ENCODE assay signal across 16 cellular contexts in the genomic region with DNA sequence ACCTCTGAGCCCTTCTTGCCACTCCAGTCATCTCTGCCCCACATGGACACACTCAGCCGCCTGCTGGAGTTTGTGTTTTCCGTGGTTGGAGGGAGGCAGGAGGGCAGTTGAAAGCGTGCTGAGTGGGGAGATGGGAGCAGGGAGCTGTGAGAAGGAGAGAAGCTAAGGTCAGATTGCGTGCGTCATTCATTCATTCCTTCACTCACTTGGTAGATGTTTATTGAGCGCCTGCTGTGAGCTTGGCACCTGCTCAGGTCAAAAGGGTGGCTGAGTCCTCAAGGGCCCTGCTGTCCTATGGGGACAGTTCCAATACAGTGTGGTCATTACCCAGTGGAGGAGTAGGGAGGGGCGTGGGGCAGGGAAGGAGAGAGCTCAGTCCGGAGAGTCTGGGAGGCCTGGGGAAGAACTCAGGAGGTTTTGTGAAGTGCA. TPM values are rescaled to one million over a fixed set of nuclear protein-coding genes. Genes with fewer than 3 reads are reported as not detected.
DNase-seq lines count a peak whose midpoint lies in the region; ATAC-seq and TF ChIP-seq lines count a peak whose summit lies in the region.
"Had no signal": no experiment of that assay in that cellular context is flagged by ENCODE, and none has a peak within 500 bp of the region (broad histone marks: within the 10 kb centered on the region; RNA-seq: fewer than 3 reads in every experiment).

No MANE protein-coding gene starts in this region.

- H3K9me3 Mint-ChIP-seq in activated naive CD8-positive, alpha-beta T cell treated with anti-CD3 and anti-CD28 coated beads, Interleukin-2, amount 10 ng/mL, durations not matched to agents 7 days and 5 days = no peaks in the 10 kb centered on the region
- H3K9me3 Mint-ChIP-seq in activated naive CD8-positive, alpha-beta T cell treated with anti-CD3 and anti-CD28 coated beads, Interleukin-2, amount 50 U/mL, for 24 hours = no peaks in the 10 kb centered on the region
- no peaks in the 10 kb centered on the region for H3K9me3 Mint-ChIP-seq in Caco-2 (ENCODE audit: unreplicated experiment)
- H3K9me3 Mint-ChIP-seq: activated CD4-positive, alpha-beta T cell treated with anti-CD3 and anti-CD28 coated beads, Interleukin-2, amount 10 ng/mL, durations not matched to agents 24 days and 14 days; activated T-cell treated with anti-CD3 and anti-CD28 coated beads, Interleukin-2, amount 50 U/mL, for 72 hours had no signal

- peak overlapping the region; percentile 20 for H3K4me2 ChIP-seq in mesenchymal stem cell (ENCODE audit: low read length, poor library complexity, severe bottlenecking)

- no TSS peak for BruUV-seq in Caco-2 (replicated peaks; lab: Mats Ljungman, UMichigan)

- peaks cover 5 to 26% of the 10 kb centered on the region in 2 experiments for H3K36me3 ChIP-seq in mesenchymal stem cell (ENCODE audit: control insufficient read depth in 1 of 2, insufficient read depth in 2 of 2, low read depth in 1 of 2, low read length in 2 of 2)
- H3K36me3 ChIP-seq in tibial artery = no peaks in the 10 kb centered on the region
- no peaks in the 10 kb centered on the region for H3K36me3 ChIP-seq in Caco-2 (ENCODE audit: control insufficient read depth, insufficient read depth, low read length)

- no peak overlapping the region for H3K4ac ChIP-seq in mesenchymal stem cell (ENCODE audit: low read depth in 1 of 2, low read length in 2 of 2)

- no peak overlapping the region for H2BK12ac ChIP-seq in mesenchymal stem cell (ENCODE audit: low read length in 2 of 2)

- POLR2A ChIA-PET in activated naive CD8-positive, alpha-beta T cell treated with anti-CD3 and anti-CD28 coated beads, Interleukin-2, amount 10 ng/mL, durations not matched to agents 7 days and 5 days (lab: Charles Lee) = no interaction called here
- POLR2A ChIA-PET in Caco-2 (lab: Charles Lee) = no interaction called here

- TF ChIP-seq CTCF in coronary artery (IDR thresholded peaks at IDR 0.05) (no peak), tibial artery (IDR thresholded peaks at IDR 0.05) (no peak), Caco-2 (IDR thresholded peaks at IDR 0.05; ENCODE audit: insufficient read depth in 1 of 2, low read depth in 1 of 2, low read length in 1 of 2, severe bottlenecking in 1 of 2, unreplicated experiment in 1 of 2) (no peak), GM10266 (IDR thresholded peaks at IDR 0.05; ENCODE audit: control insufficient read depth, insufficient read depth, low read depth, missing control alignments) (no peak)

- H3K14ac ChIP-seq in mesenchymal stem cell (ENCODE audit: low read length in 2 of 2) = peak overlapping the region in 1 of 2 experiments; percentile 12

- peaks cover 28% of the 10 kb centered on the region for H3K36me3 Mint-ChIP-seq in activated naive CD8-positive, alpha-beta T cell treated with anti-CD3 and anti-CD28 coated beads, Interleukin-2, amount 10 ng/mL, durations not matched to agents 7 days and 5 days
- H3K36me3 Mint-ChIP-seq in activated naive CD8-positive, alpha-beta T cell treated with anti-CD3 and anti-CD28 coated beads, Interleukin-2, amount 50 U/mL, for 24 hours (ENCODE audit: low read depth) = peaks cover 11% of the 10 kb centered on the region
- H3K36me3 Mint-ChIP-seq in Caco-2 (ENCODE audit: insufficient read depth, unreplicated experiment) = peaks cover 16% of the 10 kb centered on the region

- H3K27ac Mint-ChIP-seq in activated naive CD8-positive, alpha-beta T cell treated with anti-CD3 and anti-CD28 coated beads, Interleukin-2, amount 10 ng/mL, durations not matched to agents 7 days and 5 days = peak overlapping the region; percentile 0
- no peak overlapping the region for H3K27ac Mint-ChIP-seq in activated naive CD8-positive, alpha-beta T cell treated with anti-CD3 and anti-CD28 coated beads, Interleukin-2, amount 50 U/mL, for 24 hours
- H3K27ac Mint-ChIP-seq in Caco-2 (ENCODE audit: unreplicated experiment) = no peak overlapping the region
- H3K27ac Mint-ChIP-seq: activated CD4-positive, alpha-beta T cell treated with anti-CD3 and anti-CD28 coated beads, Interleukin-2, amount 10 ng/mL, durations not matched to agents 24 days and 14 days; activated T-cell treated with anti-CD3 and anti-CD28 coated beads, Interleukin-2, amount 50 U/mL, for 72 hours; T-helper 17 cell had no signal

- H2AK5ac ChIP-seq in mesenchymal stem cell (ENCODE audit: low read length, severe bottlenecking) = no peak overlapping the region

- peaks cover 4% of the 10 kb centered on the region for H3K4me1 Mint-ChIP-seq in activated naive CD8-positive, alpha-beta T cell treated with anti-CD3 and anti-CD28 coated beads, Interleukin-2, amount 10 ng/mL, durations not matched to agents 7 days and 5 days
- peaks cover 12% of the 10 kb centered on the region for H3K4me1 Mint-ChIP-seq in activated naive CD8-positive, alpha-beta T cell treated with anti-CD3 and anti-CD28 coated beads, Interleukin-2, amount 50 U/mL, for 24 hours
- H3K4me1 Mint-ChIP-seq in Caco-2 (ENCODE audit: low read depth, unreplicated experiment) = peaks cover 7% of the 10 kb centered on the region

- peak overlapping the region in 1 of 2 experiments; percentile 42 for H3K23ac ChIP-seq in mesenchymal stem cell (ENCODE audit: low read length in 2 of 2)

- no peak overlapping the region for H2AFZ ChIP-seq in mesenchymal stem cell (ENCODE audit: low read depth, low read length)

- CTCF ChIA-PET in Caco-2 (lab: Charles Lee) = interaction anchor here (1.5 kb wide), 1 partner anchor 42 kb away, joined by 4 read pairs; no protein-coding TSS in a partner anchor

- no peak overlapping the region for H4K91ac ChIP-seq in mesenchymal stem cell (ENCODE audit: low read length)

- H2BK5ac ChIP-seq in mesenchymal stem cell (ENCODE audit: low read depth, low read length, poor library complexity, severe bottlenecking) = no peak overlapping the region

- DNase-seq in activated naive CD8-positive, alpha-beta T cell treated with anti-CD3 and anti-CD28 coated beads, Interleukin-2, amount 10 ng/mL, durations not matched to agents 7 days and 5 days = no peak
- no peak for DNase-seq in activated naive CD8-positive, alpha-beta T cell treated with anti-CD3 and anti-CD28 coated beads, Interleukin-2, amount 50 U/mL, for 24 hours
- DNase-seq in coronary artery (ENCODE audit: low spot score) = no peak
- no peak for DNase-seq in mesenchymal stem cell
- peak; percentile 41 to 87 for DNase-seq in tibial artery
- DNase-seq in Caco-2 = no peak
- DNase-seq in GM10266 (ENCODE audit: extremely low spot score) = no peak
- DNase-seq: activated CD4-positive, alpha-beta T cell treated with anti-CD3 and anti-CD28 coated beads, Interleukin-2, amount 10 ng/mL, durations not matched to agents 24 days and 14 days; activated T-cell treated with anti-CD3 and anti-CD28 coated beads, Interleukin-2, amount 50 U/mL, for 72 hours; amygdala; effector CD4-positive, alpha-beta T cell; NCI-H1930; NCI-H82; stimulated activated CD4-positive, alpha-beta T cell treated with anti-CD3 and anti-CD28 coated beads, Interleukin-4, amount 100 ng/mL, for 1 hour; T-helper 17 cell had no signal

- no peak overlapping the region for H4K8ac ChIP-seq in mesenchymal stem cell (ENCODE audit: low read length)

- H3K4me3 Mint-ChIP-seq in activated naive CD8-positive, alpha-beta T cell treated with anti-CD3 and anti-CD28 coated beads, Interleukin-2, amount 10 ng/mL, durations not matched to agents 7 days and 5 days = no peak overlapping the region
- no peak overlapping the region for H3K4me3 Mint-ChIP-seq in activated naive CD8-positive, alpha-beta T cell treated with anti-CD3 and anti-CD28 coated beads, Interleukin-2, amount 50 U/mL, for 24 hours
- H3K4me3 Mint-ChIP-seq in Caco-2 (ENCODE audit: unreplicated experiment) = no peak overlapping the region
- H3K4me3 Mint-ChIP-seq: activated CD4-positive, alpha-beta T cell treated with anti-CD3 and anti-CD28 coated beads, Interleukin-2, amount 10 ng/mL, durations not matched to agents 24 days and 14 days; activated T-cell treated with anti-CD3 and anti-CD28 coated beads, Interleukin-2, amount 50 U/mL, for 72 hours; T-helper 17 cell had no signal

- H3K18ac ChIP-seq in mesenchymal stem cell (ENCODE audit: low read depth in 1 of 2, low read length in 2 of 2) = peak overlapping the region in 1 of 2 experiments; percentile 44

- H3K4me3 ChIP-seq in coronary artery (no peak overlapping the region), mesenchymal stem cell (ENCODE audit: insufficient read depth in 1 of 2, low read depth in 1 of 2, low read length in 2 of 2) (no peak overlapping the region), tibial artery (no peak overlapping the region), Caco-2 (ENCODE audit: low read depth, low read length) (no peak overlapping the region)

- no peaks in the 10 kb centered on the region for H3K27me3 Mint-ChIP-seq in activated naive CD8-positive, alpha-beta T cell treated with anti-CD3 and anti-CD28 coated beads, Interleukin-2, amount 10 ng/mL, durations not matched to agents 7 days and 5 days
- no peaks in the 10 kb centered on the region for H3K27me3 Mint-ChIP-seq in activated naive CD8-positive, alpha-beta T cell treated with anti-CD3 and anti-CD28 coated beads, Interleukin-2, amount 50 U/mL, for 24 hours
- no peaks in the 10 kb centered on the region for H3K27me3 Mint-ChIP-seq in Caco-2 (ENCODE audit: insufficient read depth, unreplicated experiment)
- H3K27me3 Mint-ChIP-seq: activated CD4-positive, alpha-beta T cell treated with anti-CD3 and anti-CD28 coated beads, Interleukin-2, amount 10 ng/mL, durations not matched to agents 24 days and 14 days; T-helper 17 cell had no signal

- no peaks in the 10 kb centered on the region for H3K9me3 ChIP-seq in mesenchymal stem cell (ENCODE audit: control insufficient read depth, low read length)
- H3K9me3 ChIP-seq in tibial artery = no peaks in the 10 kb centered on the region
- H3K9me3 ChIP-seq in Caco-2 = no peaks in the 10 kb centered on the region

- intact Hi-C loops in tibial artery (cut with DNase I; ENCODE audit: low total_unique reads) (no loop called here), Caco-2 (cut with micrococcal nuclease; ENCODE audit: unreplicated experiment) (no loop called here)

- H2BK15ac ChIP-seq in mesenchymal stem cell (ENCODE audit: low read depth, poor library complexity, severe bottlenecking) = no peak overlapping the region

- ATAC-seq in activated naive CD8-positive, alpha-beta T cell treated with anti-CD3 and anti-CD28 coated beads, Interleukin-2, amount 10 ng/mL, durations not matched to agents 7 days and 5 days (ENCODE audit: low read depth) = no peak
- ATAC-seq in activated naive CD8-positive, alpha-beta T cell treated with anti-CD3 and anti-CD28 coated beads, Interleukin-2, amount 50 U/mL, for 24 hours = no peak
- ATAC-seq in HG03457 (IDR thresholded peaks at IDR 0.05; ENCODE audit: unreplicated experiment) = no peak
- ATAC-seq: activated T-cell treated with anti-CD3 and anti-CD28 coated beads, Interleukin-2, amount 50 U/mL, for 72 hours; T-helper 17 cell had no signal

- 80% methylated on average over 8 of the region's 8 CpGs for WGBS in mesenchymal stem cell

- H2BK120ac ChIP-seq in mesenchymal stem cell (ENCODE audit: low read depth, low read length) = no peak overlapping the region

- no peak overlapping the region for H3K9ac ChIP-seq in mesenchymal stem cell (ENCODE audit: low read length)

- peaks cover 28% of the 10 kb centered on the region for H3K79me1 ChIP-seq in mesenchymal stem cell (replicated peaks; ENCODE audit: low read length, poor library complexity, severe bottlenecking)

- peak overlapping the region; percentile 27 to 48 for H3K27ac ChIP-seq in coronary artery
- H3K27ac ChIP-seq in mesenchymal stem cell (ENCODE audit: low read length, poor library complexity, severe bottlenecking) = peak overlapping the region; percentile 34
- H3K27ac ChIP-seq in tibial artery = peak overlapping the region; percentile 41 to 52

- H3K4me1 ChIP-seq in mesenchymal stem cell (ENCODE audit: control insufficient read depth, insufficient read depth, low read depth, low read length) (peaks cover 15% of the 10 kb centered on the region), tibial artery (peaks cover 0 to 82% (median 38%) of the 10 kb centered on the region in 4 donors), Caco-2 (peaks cover 8% of the 10 kb centered on the region; the same call in 1 of the 2 replicates)

- H3K27me3 ChIP-seq in mesenchymal stem cell (ENCODE audit: control insufficient read depth in 1 of 2, insufficient read depth in 1 of 2, low read length in 2 of 2) (no peaks in the 10 kb centered on the region), tibial artery (no peaks in the 10 kb centered on the region), Caco-2 (replicated peaks; ENCODE audit: control insufficient read depth, insufficient read depth, low read length) (no peaks in the 10 kb centered on the region)

RNA-seq across cellular contexts. Expression of a gene that starts 23.5 kb away (rescaled TPM):
- total RNA-seq in activated naive CD8-positive, alpha-beta T cell treated with anti-CD3 and anti-CD28 coated beads, Interleukin-2, amount 10 ng/mL, durations not matched to agents 7 days and 5 days = 10 to 100 TPM; 47.3 to 47.5 TPM
- polyA plus RNA-seq in mesenchymal stem cell (2013, experiment 1 of 2) = 9.4 TPM
- 8.4 TPM for polyA plus RNA-seq in mesenchymal stem cell (2013, experiment 2 of 2)
- 28.4 and 31.3 TPM in 2 replicates for total RNA-seq in Caco-2 (2022)

Comparison
In these comparisons a context has a peak if more than half of its experiments do, and no peak if none do; other contexts are left out.
1. DNase-seq: peak in tibial artery (2 of 2); none in activated naive CD8-positive, alpha-beta T cell treated with anti-CD3 and anti-CD28 coated beads, Interleukin-2, amount 10 ng/mL, durations not matched to agents 7 days and 5 days (single experiment), activated naive CD8-positive, alpha-beta T cell treated with anti-CD3 and anti-CD28 coated beads, Interleukin-2, amount 50 U/mL, for 24 hours (single experiment), coronary artery (single experiment), mesenchymal stem cell (single experiment), Caco-2 (0 of 2) and GM10266 (single experiment).
2. Peak in every context shown above with its lines, with median percentiles within 50 percentile points of each other: H3K27ac ChIP-seq.